8 cellular contexts compared by ENCODE assay signal in the genomic region with DNA sequence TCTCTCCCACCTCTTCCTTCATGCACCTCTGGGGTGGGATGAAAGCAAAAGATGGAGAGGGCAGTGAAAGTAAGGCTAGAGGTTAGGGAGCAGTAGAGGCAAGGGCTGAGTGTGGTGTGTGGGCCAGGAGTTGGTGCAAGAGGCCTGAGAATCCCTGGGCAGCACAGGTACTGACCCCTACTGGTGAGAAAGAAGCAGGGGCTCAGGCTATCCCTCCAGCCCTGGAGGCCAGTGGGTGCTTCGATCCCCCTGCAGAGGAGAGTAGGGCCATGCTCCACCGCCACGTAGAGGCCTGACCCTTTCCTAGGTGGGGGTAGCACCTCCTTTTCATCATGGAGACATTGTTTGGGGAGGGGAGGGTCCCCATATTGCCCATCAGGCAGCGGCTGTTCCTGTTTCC. TPM values are rescaled to one million over a fixed set of nuclear protein-coding genes. Genes with fewer than 3 reads are reported as not detected.
DNase-seq lines count a peak whose midpoint lies in the region; ATAC-seq, FAIRE-seq and TF ChIP-seq lines count a peak whose summit lies in the region.

No MANE protein-coding gene starts in this region.

- peaks cover 15% of the 10 kb centered on the region for H3K27me3 Mint-ChIP-seq in activated T-cell treated with anti-CD3 and anti-CD28 coated beads, Interleukin-2, amount 50 U/mL, for 4 hours (ENCODE audit: low read depth)

- no peak overlapping the region for H3K4me2 ChIP-seq in MM.1S (ENCODE audit: low read depth, low read length)

- no peaks in the 10 kb centered on the region for H3K4me1 ChIP-seq in MM.1S (ENCODE audit: low read length)

- no peak overlapping the region for H3K27ac ChIP-seq in MM.1S (ENCODE audit: low read length)

- no peaks in the 10 kb centered on the region for H3F3A ChIP-seq in MM.1S (ENCODE audit: insufficient read depth, low read length)

- no peak overlapping the region for H3K9ac ChIP-seq in MM.1S (ENCODE audit: low read length)

- H3K79me2 ChIP-seq in MM.1S (ENCODE audit: low read length), result no peaks in the 10 kb centered on the region

- H2AFZ ChIP-seq in MM.1S (ENCODE audit: low read length), result no peak overlapping the region

- FAIRE-seq in D721Med (lab: Jason Lieb, UNC), result no peak

- TF ChIP-seq CTCF in D721Med (IDR thresholded peaks at IDR 0.05; ENCODE audit: insufficient read depth, missing control alignments), result peak; percentile 44
- peak; percentile 45 for TF ChIP-seq CTCF in MM.1S (IDR thresholded peaks at IDR 0.05; ENCODE audit: low read length)
- peak; percentile 32 for TF ChIP-seq CTCF in fibroblast of villous mesenchyme (IDR thresholded peaks at IDR 0.05; ENCODE audit: insufficient read depth, low read depth, low read length)

- DNase-seq in D721Med (ENCODE audit: insufficient read length, low spot score), result peak; percentile 50
- no peak for DNase-seq in MM.1S
- no peak for DNase-seq in fibroblast of villous mesenchyme (ENCODE audit: low read depth)
- no peak for DNase-seq in SHP77 treated with DMSO at 0.1 percent for 48 hours (lab: John Stamatoyannopoulos, UW)
- no peak for DNase-seq in activated T-cell treated with anti-CD3 and anti-CD28 coated beads, Interleukin-2, amount 50 U/mL, for 4 hours
- no peak for DNase-seq in activated naive CD4-positive, alpha-beta T cell (lab: John Stamatoyannopoulos, UW)
- DNase-seq in RKO (ENCODE audit: low spot score), result no peak

- H3K9me2 ChIP-seq in MM.1S (replicated peaks; ENCODE audit: insufficient read depth, low read length), result no peaks in the 10 kb centered on the region

- ATAC-seq in GM21381 (IDR thresholded peaks at IDR 0.05; ENCODE audit: unreplicated experiment), result peak; percentile 68
- ATAC-seq in activated T-cell treated with anti-CD3 and anti-CD28 coated beads, Interleukin-2, amount 50 U/mL, for 4 hours, result no peak

- H3K9me3 Mint-ChIP-seq in activated T-cell treated with anti-CD3 and anti-CD28 coated beads, Interleukin-2, amount 50 U/mL, for 4 hours, result no peaks in the 10 kb centered on the region

- H3K4me3 ChIP-seq in MM.1S (ENCODE audit: low read length), result no peak overlapping the region
- no peak overlapping the region for H3K4me3 ChIP-seq in fibroblast of villous mesenchyme (ENCODE audit: low read depth, low read length)

- H3K36me3 ChIP-seq in MM.1S (replicated peaks; ENCODE audit: insufficient read depth, low read length), result no peaks in the 10 kb centered on the region

- H3K4me3 Mint-ChIP-seq in activated T-cell treated with anti-CD3 and anti-CD28 coated beads, Interleukin-2, amount 50 U/mL, for 4 hours, result no peak overlapping the region

- H3K4me1 Mint-ChIP-seq in activated T-cell treated with anti-CD3 and anti-CD28 coated beads, Interleukin-2, amount 50 U/mL, for 4 hours (ENCODE audit: low read depth), result no peaks in the 10 kb centered on the region

- H4K20me1 ChIP-seq in MM.1S (ENCODE audit: insufficient read depth, low read length), result no peaks in the 10 kb centered on the region

- no peaks in the 10 kb centered on the region for H3K27me3 ChIP-seq in MM.1S (replicated peaks; ENCODE audit: insufficient read depth, low read length)

- H3K9me3 ChIP-seq in MM.1S (replicated peaks; ENCODE audit: insufficient read depth, low read length), result no peaks in the 10 kb centered on the region

- H3K36me3 Mint-ChIP-seq in activated T-cell treated with anti-CD3 and anti-CD28 coated beads, Interleukin-2, amount 50 U/mL, for 4 hours (ENCODE audit: insufficient read depth), result no peaks in the 10 kb centered on the region

RNA-seq across cellular contexts. Expression of gene CDHR1, which starts 9.8 kb away (rescaled TPM):
- under 0.01 and 0.43 TPM in 2 replicates for total RNA-seq in fibroblast of villous mesenchyme
- 1 to 10 TPM in 1 of 3 donors, under 1 TPM in 2; 0.22 to 1.3 (median 0.28) TPM for total RNA-seq in activated T-cell treated with anti-CD3 and anti-CD28 coated beads, Interleukin-2, amount 50 U/mL, for 4 hours

RNA-seq across cellular contexts. Expression of gene LRIT2, which starts 21.2 kb away (rescaled TPM):
- not detected in 2 replicates for total RNA-seq in fibroblast of villous mesenchyme
- not detected for total RNA-seq in activated T-cell treated with anti-CD3 and anti-CD28 coated beads, Interleukin-2, amount 50 U/mL, for 4 hours

RNA-seq across cellular contexts. Expression of gene GPR15LG, which starts 30.5 kb away (rescaled TPM):
- not detected in 2 replicates for total RNA-seq in fibroblast of villous mesenchyme
- total RNA-seq in activated T-cell treated with anti-CD3 and anti-CD28 coated beads, Interleukin-2, amount 50 U/mL, for 4 hours, result not detected

RNA-seq across cellular contexts. Expression of gene LRIT1, which starts 37.2 kb away (rescaled TPM):
- total RNA-seq in fibroblast of villous mesenchyme, result not detected in 2 replicates
- not detected for total RNA-seq in activated T-cell treated with anti-CD3 and anti-CD28 coated beads, Interleukin-2, amount 50 U/mL, for 4 hours

RNA-seq across cellular contexts. Expression of gene RGR, which starts 40.7 kb away (rescaled TPM):
- total RNA-seq in fibroblast of villous mesenchyme, result not detected in 2 replicates
- total RNA-seq in activated T-cell treated with anti-CD3 and anti-CD28 coated beads, Interleukin-2, amount 50 U/mL, for 4 hours, result not detected
